ENCODE assay signal across 13 cellular contexts in genomic region chr2:25894135-25894830, GRCh38. TPM values are rescaled to one million over a fixed set of nuclear protein-coding genes. Genes with fewer than 3 reads are reported as not detected.
DNase-seq lines count a peak whose midpoint lies in the region; ATAC-seq lines count a peak whose summit lies in the region.
"Had no signal": no experiment of that assay in that cellular context is flagged by ENCODE, and none has a peak within 500 bp of the region (broad histone marks: within the 10 kb centered on the region; RNA-seq: fewer than 3 reads in every experiment).

No MANE protein-coding gene starts in this region.

- no peaks in the 10 kb centered on the region for H3K4me1 Mint-ChIP-seq in activated naive CD8-positive, alpha-beta T cell treated with anti-CD3 and anti-CD28 coated beads for 36 hours

- H2BK15ac ChIP-seq in mesenchymal stem cell (ENCODE audit: low read depth, poor library complexity, severe bottlenecking): no peak overlapping the region

- no peak overlapping the region for H4K8ac ChIP-seq in mesenchymal stem cell (ENCODE audit: low read length)

- H4K91ac ChIP-seq in mesenchymal stem cell (ENCODE audit: low read length): no peak overlapping the region

- no peak overlapping the region for H3K4me2 ChIP-seq in mesenchymal stem cell (ENCODE audit: low read length, poor library complexity, severe bottlenecking)

- H3K18ac ChIP-seq in mesenchymal stem cell (ENCODE audit: low read depth in 1 of 2, low read length in 2 of 2): peak overlapping the region in 1 of 2 experiments; percentile 18

- no peak overlapping the region for H3K23ac ChIP-seq in mesenchymal stem cell (ENCODE audit: low read length in 2 of 2)

- no peaks in the 10 kb centered on the region for H3K9me3 ChIP-seq in mesenchymal stem cell (ENCODE audit: control insufficient read depth, low read length)
- H3K9me3 ChIP-seq: Caco-2 had no signal

- no peak overlapping the region for H3K4me3 Mint-ChIP-seq in activated naive CD8-positive, alpha-beta T cell treated with anti-CD3 and anti-CD28 coated beads for 36 hours
- H3K4me3 Mint-ChIP-seq: effector memory CD8-positive, alpha-beta T cell; IgD-negative memory B cell had no signal

- no peak overlapping the region for H2BK120ac ChIP-seq in mesenchymal stem cell (ENCODE audit: low read depth, low read length)

- peak; percentile 94 for DNase-seq in DMS 273 (lab: John Stamatoyannopoulos, UW; ENCODE audit: unreplicated experiment)
- peak; percentile 35 for DNase-seq in NCI-H1694 treated with DMSO at 0.1 percent for 48 hours (lab: John Stamatoyannopoulos, UW)
- DNase-seq in dedifferentiated amniotic fluid mesenchymal stem cell (ENCODE audit: extremely low spot score): peak; percentile 4
- DNase-seq in mesenchymal stem cell: peak; percentile 17
- DNase-seq in NCI-H187 treated with DMSO at 0.1 percent for 48 hours (lab: John Stamatoyannopoulos, UW): no peak
- no peak for DNase-seq in activated naive CD8-positive, alpha-beta T cell treated with anti-CD3 and anti-CD28 coated beads for 36 hours
- DNase-seq in NCI-H187 (lab: John Stamatoyannopoulos, UW): no peak
- no peak for DNase-seq in activated naive CD4-positive, alpha-beta T cell treated with anti-CD3 and anti-CD28 coated beads, Interleukin-2, amount 50 U/mL, for 72 hours (ENCODE audit: low spot score in 2 of 2)
- DNase-seq: activated CD4-positive, alpha-beta T cell treated with anti-CD3 and anti-CD28 coated beads for 48 hours; Caco-2; effector memory CD8-positive, alpha-beta T cell; stimulated activated CD4-positive, alpha-beta T cell treated with anti-CD3 and anti-CD28 coated beads, Interleukin-2, amount 100 ng/mL, for 24 hours had no signal

- no peaks in the 10 kb centered on the region for H3K27me3 Mint-ChIP-seq in activated naive CD8-positive, alpha-beta T cell treated with anti-CD3 and anti-CD28 coated beads for 36 hours
- H3K27me3 Mint-ChIP-seq: IgD-negative memory B cell had no signal

- no peak overlapping the region for H2AFZ ChIP-seq in mesenchymal stem cell (ENCODE audit: low read depth, low read length)

- no peak overlapping the region for H2BK12ac ChIP-seq in mesenchymal stem cell (ENCODE audit: low read length in 2 of 2)

- no peak overlapping the region for H2BK5ac ChIP-seq in mesenchymal stem cell (ENCODE audit: low read depth, low read length, poor library complexity, severe bottlenecking)

- H3K79me1 ChIP-seq in mesenchymal stem cell (replicated peaks; ENCODE audit: low read length, poor library complexity, severe bottlenecking): no peaks in the 10 kb centered on the region

- H2AK5ac ChIP-seq in mesenchymal stem cell (ENCODE audit: low read length, severe bottlenecking): no peak overlapping the region

- H3K14ac ChIP-seq in mesenchymal stem cell (ENCODE audit: low read length in 2 of 2): no peak overlapping the region

- H3K4me3 ChIP-seq in mesenchymal stem cell (ENCODE audit: insufficient read depth in 1 of 2, low read depth in 1 of 2, low read length in 2 of 2): no peak overlapping the region

- H3K27me3 ChIP-seq in mesenchymal stem cell (ENCODE audit: control insufficient read depth in 1 of 2, insufficient read depth in 1 of 2, low read length in 2 of 2): no peaks in the 10 kb centered on the region

- no peak overlapping the region for H3K27ac Mint-ChIP-seq in activated naive CD8-positive, alpha-beta T cell treated with anti-CD3 and anti-CD28 coated beads for 36 hours
- H3K27ac Mint-ChIP-seq in activated naive CD4-positive, alpha-beta T cell treated with anti-CD3 and anti-CD28 coated beads, Interleukin-2, amount 50 U/mL, for 72 hours: no peak overlapping the region
- H3K27ac Mint-ChIP-seq: effector memory CD8-positive, alpha-beta T cell; IgD-negative memory B cell had no signal

- no peak for ATAC-seq in activated naive CD4-positive, alpha-beta T cell treated with anti-CD3 and anti-CD28 coated beads, Interleukin-2, amount 50 U/mL, for 72 hours
- ATAC-seq: effector memory CD8-positive, alpha-beta T cell had no signal

- no peak overlapping the region for H3K4ac ChIP-seq in mesenchymal stem cell (ENCODE audit: low read depth in 1 of 2, low read length in 2 of 2)

- H3K9ac ChIP-seq in mesenchymal stem cell (ENCODE audit: low read length): no peak overlapping the region

- no peaks in the 10 kb centered on the region for H3K36me3 Mint-ChIP-seq in activated naive CD8-positive, alpha-beta T cell treated with anti-CD3 and anti-CD28 coated beads for 36 hours
- H3K36me3 Mint-ChIP-seq in activated naive CD4-positive, alpha-beta T cell treated with anti-CD3 and anti-CD28 coated beads, Interleukin-2, amount 50 U/mL, for 72 hours: no peaks in the 10 kb centered on the region

- no peaks in the 10 kb centered on the region for H3K9me3 Mint-ChIP-seq in activated naive CD8-positive, alpha-beta T cell treated with anti-CD3 and anti-CD28 coated beads for 36 hours
- H3K9me3 Mint-ChIP-seq in activated naive CD4-positive, alpha-beta T cell treated with anti-CD3 and anti-CD28 coated beads, Interleukin-2, amount 50 U/mL, for 72 hours: no peaks in the 10 kb centered on the region
- H3K9me3 Mint-ChIP-seq: effector memory CD8-positive, alpha-beta T cell had no signal

- H3K4me1 ChIP-seq in mesenchymal stem cell (ENCODE audit: control insufficient read depth, insufficient read depth, low read depth, low read length): no peaks in the 10 kb centered on the region
- H3K4me1 ChIP-seq: Caco-2 had no signal

- no peak overlapping the region for H3K27ac ChIP-seq in mesenchymal stem cell (ENCODE audit: low read length, poor library complexity, severe bottlenecking)

- no peaks in the 10 kb centered on the region for H3K36me3 ChIP-seq in mesenchymal stem cell (ENCODE audit: control insufficient read depth in 1 of 2, insufficient read depth in 2 of 2, low read depth in 1 of 2, low read length in 2 of 2)

- 91% methylated on average over 7 of the region's 8 CpGs for WGBS in mesenchymal stem cell

RNA-seq across cellular contexts. Expression of gene ASXL2, which starts 16.0 kb away (rescaled TPM):
- 12.3 TPM for polyA plus RNA-seq in mesenchymal stem cell (2013, experiment 1 of 2)
- 11.7 TPM for polyA plus RNA-seq in mesenchymal stem cell (2013, experiment 2 of 2)
- 10 to 100 TPM; 36.2 to 39.6 TPM for total RNA-seq in activated naive CD8-positive, alpha-beta T cell treated with anti-CD3 and anti-CD28 coated beads for 36 hours
- total RNA-seq in activated naive CD4-positive, alpha-beta T cell treated with anti-CD3 and anti-CD28 coated beads, Interleukin-2, amount 50 U/mL, for 72 hours: 10 to 100 TPM; 31.8 to 40.2 TPM

Comparison
In these comparisons a context has a peak if more than half of its experiments do, and no peak if none do; other contexts are left out.
1. DNase-seq: peak in DMS 273 (single experiment), NCI-H1694 treated with DMSO at 0.1 percent for 48 hours (single experiment), dedifferentiated amniotic fluid mesenchymal stem cell (single experiment) and mesenchymal stem cell (single experiment); none in NCI-H187 treated with DMSO at 0.1 percent for 48 hours (single experiment), activated naive CD8-positive, alpha-beta T cell treated with anti-CD3 and anti-CD28 coated beads for 36 hours (single experiment), NCI-H187 (0 of 2) and activated naive CD4-positive, alpha-beta T cell treated with anti-CD3 and anti-CD28 coated beads, Interleukin-2, amount 50 U/mL, for 72 hours (0 of 2).